Comparison of ENCODE assay signal across 2 cellular contexts in the genomic region with DNA sequence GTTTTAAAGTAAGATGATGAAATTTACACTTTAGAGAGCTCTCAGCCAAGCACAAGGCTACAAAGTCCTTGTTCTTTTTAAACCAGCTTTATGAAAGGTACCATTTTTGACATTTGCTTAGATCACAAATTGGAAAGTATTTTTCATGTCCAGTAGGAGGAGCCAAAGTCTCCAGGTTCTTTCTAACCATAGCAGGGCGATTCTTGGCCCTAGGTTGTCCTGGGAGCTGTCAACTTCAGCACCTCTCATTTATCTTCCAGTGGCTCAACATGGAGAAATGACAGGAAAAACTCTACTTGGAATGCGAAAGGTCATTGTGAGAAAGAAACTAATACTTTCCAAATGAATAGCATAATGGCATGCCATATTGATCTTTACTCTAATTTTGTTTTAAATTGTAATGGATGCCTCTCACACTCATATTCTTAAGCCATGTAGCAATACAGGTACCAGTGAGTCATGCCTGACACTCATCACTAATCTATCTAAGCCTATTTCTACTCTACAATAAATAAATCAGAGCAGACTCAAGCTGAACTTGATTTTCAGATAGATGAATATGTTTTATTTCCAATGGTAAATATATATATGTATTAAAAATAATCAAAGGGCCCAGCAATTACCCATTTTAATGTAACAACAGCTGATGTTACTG.
A peak's percentile ranks its signal among the peaks of the same experiment; 100 is the strongest.
TF ChIP-seq lines count a peak whose summit lies in the region.

No MANE protein-coding gene starts in this region.

TF ChIP-seq in HEK293, 187 proteins besides CTCF, POLR2A, EP300 and RAD21:
- TF ChIP-seq, protein P1, sequence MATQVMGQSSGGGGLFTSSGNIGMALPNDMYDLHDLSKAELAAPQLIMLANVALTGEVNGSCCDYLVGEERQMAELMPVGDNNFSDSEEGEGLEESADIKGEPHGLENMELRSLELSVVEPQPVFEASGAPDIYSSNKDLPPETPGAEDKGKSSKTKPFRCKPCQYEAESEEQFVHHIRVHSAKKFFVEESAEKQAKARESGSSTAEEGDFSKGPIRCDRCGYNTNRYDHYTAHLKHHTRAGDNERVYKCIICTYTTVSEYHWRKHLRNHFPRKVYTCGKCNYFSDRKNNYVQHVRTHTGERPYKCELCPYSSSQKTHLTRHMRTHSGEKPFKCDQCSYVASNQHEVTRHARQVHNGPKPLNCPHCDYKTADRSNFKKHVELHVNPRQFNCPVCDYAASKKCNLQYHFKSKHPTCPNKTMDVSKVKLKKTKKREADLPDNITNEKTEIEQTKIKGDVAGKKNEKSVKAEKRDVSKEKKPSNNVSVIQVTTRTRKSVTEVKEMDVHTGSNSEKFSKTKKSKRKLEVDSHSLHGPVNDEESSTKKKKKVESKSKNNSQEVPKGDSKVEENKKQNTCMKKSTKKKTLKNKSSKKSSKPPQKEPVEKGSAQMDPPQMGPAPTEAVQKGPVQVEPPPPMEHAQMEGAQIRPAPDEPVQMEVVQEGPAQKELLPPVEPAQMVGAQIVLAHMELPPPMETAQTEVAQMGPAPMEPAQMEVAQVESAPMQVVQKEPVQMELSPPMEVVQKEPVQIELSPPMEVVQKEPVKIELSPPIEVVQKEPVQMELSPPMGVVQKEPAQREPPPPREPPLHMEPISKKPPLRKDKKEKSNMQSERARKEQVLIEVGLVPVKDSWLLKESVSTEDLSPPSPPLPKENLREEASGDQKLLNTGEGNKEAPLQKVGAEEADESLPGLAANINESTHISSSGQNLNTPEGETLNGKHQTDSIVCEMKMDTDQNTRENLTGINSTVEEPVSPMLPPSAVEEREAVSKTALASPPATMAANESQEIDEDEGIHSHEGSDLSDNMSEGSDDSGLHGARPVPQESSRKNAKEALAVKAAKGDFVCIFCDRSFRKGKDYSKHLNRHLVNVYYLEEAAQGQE (tag by site-specific recombination; IDR thresholded peaks at IDR 0.05): peak; percentile 61; the same call in 1 of the 2 replicates
- peak; percentile 21 for TF ChIP-seq ZNF654 (tag by site-specific recombination; IDR thresholded peaks at IDR 0.05; ENCODE audit: low read depth)
- TF ChIP-seq, protein P2, sequence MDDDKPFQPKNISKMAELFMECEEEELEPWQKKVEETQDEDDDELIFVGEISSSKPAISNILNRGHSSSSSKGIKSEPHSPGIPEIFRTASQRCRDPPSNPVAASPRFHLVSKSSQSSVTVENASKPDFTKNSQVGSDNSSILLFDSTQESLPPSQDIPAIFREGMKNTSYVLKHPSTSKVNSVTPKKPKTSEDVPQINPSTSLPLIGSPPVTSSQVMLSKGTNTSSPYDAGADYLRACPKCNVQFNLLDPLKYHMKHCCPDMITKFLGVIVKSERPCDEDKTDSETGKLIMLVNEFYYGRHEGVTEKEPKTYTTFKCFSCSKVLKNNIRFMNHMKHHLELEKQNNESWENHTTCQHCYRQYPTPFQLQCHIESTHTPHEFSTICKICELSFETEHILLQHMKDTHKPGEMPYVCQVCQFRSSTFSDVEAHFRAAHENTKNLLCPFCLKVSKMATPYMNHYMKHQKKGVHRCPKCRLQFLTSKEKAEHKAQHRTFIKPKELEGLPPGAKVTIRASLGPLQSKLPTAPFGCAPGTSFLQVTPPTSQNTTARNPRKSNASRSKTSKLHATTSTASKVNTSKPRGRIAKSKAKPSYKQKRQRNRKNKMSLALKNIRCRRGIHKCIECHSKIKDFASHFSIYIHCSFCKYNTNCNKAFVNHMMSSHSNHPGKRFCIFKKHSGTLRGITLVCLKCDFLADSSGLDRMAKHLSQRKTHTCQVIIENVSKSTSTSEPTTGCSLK (tag by site-specific recombination; IDR thresholded peaks at IDR 0.05): no peak
- TF ChIP-seq ZBTB17 (tag by site-specific recombination; IDR thresholded peaks at IDR 0.05): no peak

TF ChIP-seq in WTC11, 78 proteins besides CTCF, POLR2A, EP300 and RAD21 (continued from another document):
- TF ChIP-seq, protein P3, sequence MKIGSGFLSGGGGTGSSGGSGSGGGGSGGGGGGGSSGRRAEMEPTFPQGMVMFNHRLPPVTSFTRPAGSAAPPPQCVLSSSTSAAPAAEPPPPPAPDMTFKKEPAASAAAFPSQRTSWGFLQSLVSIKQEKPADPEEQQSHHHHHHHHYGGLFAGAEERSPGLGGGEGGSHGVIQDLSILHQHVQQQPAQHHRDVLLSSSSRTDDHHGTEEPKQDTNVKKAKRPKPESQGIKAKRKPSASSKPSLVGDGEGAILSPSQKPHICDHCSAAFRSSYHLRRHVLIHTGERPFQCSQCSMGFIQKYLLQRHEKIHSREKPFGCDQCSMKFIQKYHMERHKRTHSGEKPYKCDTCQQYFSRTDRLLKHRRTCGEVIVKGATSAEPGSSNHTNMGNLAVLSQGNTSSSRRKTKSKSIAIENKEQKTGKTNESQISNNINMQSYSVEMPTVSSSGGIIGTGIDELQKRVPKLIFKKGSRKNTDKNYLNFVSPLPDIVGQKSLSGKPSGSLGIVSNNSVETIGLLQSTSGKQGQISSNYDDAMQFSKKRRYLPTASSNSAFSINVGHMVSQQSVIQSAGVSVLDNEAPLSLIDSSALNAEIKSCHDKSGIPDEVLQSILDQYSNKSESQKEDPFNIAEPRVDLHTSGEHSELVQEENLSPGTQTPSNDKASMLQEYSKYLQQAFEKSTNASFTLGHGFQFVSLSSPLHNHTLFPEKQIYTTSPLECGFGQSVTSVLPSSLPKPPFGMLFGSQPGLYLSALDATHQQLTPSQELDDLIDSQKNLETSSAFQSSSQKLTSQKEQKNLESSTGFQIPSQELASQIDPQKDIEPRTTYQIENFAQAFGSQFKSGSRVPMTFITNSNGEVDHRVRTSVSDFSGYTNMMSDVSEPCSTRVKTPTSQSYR (CRISPR knock-in tag; IDR thresholded peaks at IDR 0.05): no peak
- TF ChIP-seq, protein P4, sequence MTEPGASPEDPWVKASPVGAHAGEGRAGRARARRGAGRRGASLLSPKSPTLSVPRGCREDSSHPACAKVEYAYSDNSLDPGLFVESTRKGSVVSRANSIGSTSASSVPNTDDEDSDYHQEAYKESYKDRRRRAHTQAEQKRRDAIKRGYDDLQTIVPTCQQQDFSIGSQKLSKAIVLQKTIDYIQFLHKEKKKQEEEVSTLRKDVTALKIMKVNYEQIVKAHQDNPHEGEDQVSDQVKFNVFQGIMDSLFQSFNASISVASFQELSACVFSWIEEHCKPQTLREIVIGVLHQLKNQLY (CRISPR knock-in tag; IDR thresholded peaks at IDR 0.05): no peak
TF ChIP-seq in WTC11: peak in this region for 0.
